ENCODE assay signal across 27 cellular contexts in genomic region chr11:117832511-117832910, GRCh38. TPM values are rescaled to one million over a fixed set of nuclear protein-coding genes. Genes with fewer than 3 reads are reported as not detected.
DNase-seq lines count a peak whose midpoint lies in the region; ATAC-seq and TF ChIP-seq lines count a peak whose summit lies in the region.
"Had no signal": no experiment of that assay in that cellular context is flagged by ENCODE, and none has a peak within 500 bp of the region (broad histone marks: within the 10 kb centered on the region; RNA-seq: fewer than 3 reads in every experiment).

No MANE protein-coding gene starts in this region.

- ATAC-seq in activated CD8-positive, alpha-beta T cell treated with anti-CD3 and anti-CD28 coated beads, Interleukin-2, amount 10 ng/mL, durations not matched to agents 7 days and 5 days, result no peak
- ATAC-seq in naive thymus-derived CD8-positive, alpha-beta T cell, result no peak
- ATAC-seq in T-cell (replicated peaks in 1 of 4), result no peak
- no peak for ATAC-seq in stimulated activated memory B cell treated with anti-CD40 and anti-IgM and Interleukin-4, amounts not matched to agents 10 μg/mL and 1 μg/mL and 100 μg/mL, for 72 hours
- ATAC-seq: foreskin keratinocyte, WTC11 had no signal

- CTCF ChIA-PET in activated CD8-positive, alpha-beta T cell treated with anti-CD3 and anti-CD28 coated beads, Interleukin-2, amount 10 ng/mL, durations not matched to agents 7 days and 5 days (lab: Charles Lee), result interaction anchor here (0.6 to 10.1 kb wide), 8 partner anchors 9 to 221 kb away, joined by 3 to 104 read pairs (median 20); partner anchors contain the start of gene FXYD2
- CTCF ChIA-PET in T-cell (lab: Charles Lee), result no interaction called here

- no peak overlapping the region for H3K27ac ChIP-seq in tibial artery
- H3K27ac ChIP-seq: foreskin keratinocyte, HL-60, lower lobe of right lung, SK-N-MC, upper lobe of right lung had no signal

- peak; percentile 11 to 15 for DNase-seq in activated T-cell treated with anti-CD3 and anti-CD28 coated beads, Interleukin-2, amount 50 U/mL, for 48 hours
- no peak for DNase-seq in activated T-cell treated with anti-CD3 and anti-CD28 coated beads, Interleukin-2, amount 50 U/mL, for 1 hour
- peak; percentile 7 for DNase-seq in activated CD8-positive, alpha-beta T cell treated with anti-CD3 and anti-CD28 coated beads, Interleukin-2, amount 10 ng/mL, durations not matched to agents 7 days and 5 days
- DNase-seq in naive thymus-derived CD8-positive, alpha-beta T cell, result no peak
- peak; percentile 9 to 52 for DNase-seq in tibial artery
- DNase-seq in T-cell, result no peak
- no peak for DNase-seq in activated CD4-positive, alpha-beta T cell treated with anti-CD3 and anti-CD28 coated beads, Interleukin-2, amount 10 ng/mL, durations not matched to agents 24 days and 14 days
- DNase-seq: activated gamma-delta T cell treated with Interleukin-2 at 50 U/mL for 16 hours; amygdala; C1 segment of cervical spinal cord; caudate nucleus; erythroblast; foreskin keratinocyte; hippocampal formation; NCI-H1417 treated with DMSO at 0.1 percent for 48 hours; NCI-H524 treated with DMSO at 0.1 percent for 48 hours; stimulated activated naive CD4-positive, alpha-beta T cell treated with Interleukin-2 at 50 U/mL for 16 hours; upper lobe of right lung had no signal

- H3K27me3 ChIP-seq in tibial artery, result peaks cover 0 to 58% of the 10 kb centered on the region in 2 donors
- H3K27me3 ChIP-seq: ovary, upper lobe of right lung had no signal

- no peak for TF ChIP-seq CTCF in tibial artery (IDR thresholded peaks at IDR 0.05)

- no peaks in the 10 kb centered on the region for H3K36me3 Mint-ChIP-seq in activated CD8-positive, alpha-beta T cell treated with anti-CD3 and anti-CD28 coated beads, Interleukin-2, amount 10 ng/mL, durations not matched to agents 7 days and 5 days (ENCODE audit: low read depth)
- no peaks in the 10 kb centered on the region for H3K36me3 Mint-ChIP-seq in naive thymus-derived CD8-positive, alpha-beta T cell
- no peaks in the 10 kb centered on the region for H3K36me3 Mint-ChIP-seq in T-cell
- no peaks in the 10 kb centered on the region for H3K36me3 Mint-ChIP-seq in activated CD4-positive, alpha-beta T cell treated with anti-CD3 and anti-CD28 coated beads, Interleukin-2, amount 10 ng/mL, durations not matched to agents 24 days and 14 days (ENCODE audit: low read depth)
- H3K36me3 Mint-ChIP-seq in stimulated activated memory B cell treated with anti-CD40 and anti-IgM and Interleukin-4, amounts not matched to agents 10 μg/mL and 1 μg/mL and 100 μg/mL, for 72 hours, result no peaks in the 10 kb centered on the region
- H3K36me3 Mint-ChIP-seq: WTC11 had no signal

- no peaks in the 10 kb centered on the region for H3K9me3 Mint-ChIP-seq in activated CD8-positive, alpha-beta T cell treated with anti-CD3 and anti-CD28 coated beads, Interleukin-2, amount 10 ng/mL, durations not matched to agents 7 days and 5 days (ENCODE audit: insufficient read depth)
- no peaks in the 10 kb centered on the region for H3K9me3 Mint-ChIP-seq in naive thymus-derived CD8-positive, alpha-beta T cell
- H3K9me3 Mint-ChIP-seq in T-cell, result no peaks in the 10 kb centered on the region
- no peaks in the 10 kb centered on the region for H3K9me3 Mint-ChIP-seq in activated CD4-positive, alpha-beta T cell treated with anti-CD3 and anti-CD28 coated beads, Interleukin-2, amount 10 ng/mL, durations not matched to agents 24 days and 14 days
- H3K9me3 Mint-ChIP-seq in stimulated activated memory B cell treated with anti-CD40 and anti-IgM and Interleukin-4, amounts not matched to agents 10 μg/mL and 1 μg/mL and 100 μg/mL, for 72 hours, result no peaks in the 10 kb centered on the region
- H3K9me3 Mint-ChIP-seq: WTC11 had no signal

- no peaks in the 10 kb centered on the region for H3K27me3 Mint-ChIP-seq in activated CD8-positive, alpha-beta T cell treated with anti-CD3 and anti-CD28 coated beads, Interleukin-2, amount 10 ng/mL, durations not matched to agents 7 days and 5 days (ENCODE audit: low read depth)
- H3K27me3 Mint-ChIP-seq in naive thymus-derived CD8-positive, alpha-beta T cell, result no peaks in the 10 kb centered on the region
- H3K27me3 Mint-ChIP-seq in T-cell, result peaks cover 0 to 4% of the 10 kb centered on the region in 2 donors
- H3K27me3 Mint-ChIP-seq in activated CD4-positive, alpha-beta T cell treated with anti-CD3 and anti-CD28 coated beads, Interleukin-2, amount 10 ng/mL, durations not matched to agents 24 days and 14 days, result peaks cover 12% of the 10 kb centered on the region
- peaks cover 43% of the 10 kb centered on the region for H3K27me3 Mint-ChIP-seq in stimulated activated memory B cell treated with anti-CD40 and anti-IgM and Interleukin-4, amounts not matched to agents 10 μg/mL and 1 μg/mL and 100 μg/mL, for 72 hours

- H3K4me1 ChIP-seq in tibial artery, result peaks cover 0 to 2% (median 0%) of the 10 kb centered on the region in 4 donors

- no peaks in the 10 kb centered on the region for H3K9me3 ChIP-seq in tibial artery
- H3K9me3 ChIP-seq: lower lobe of right lung, ovary, upper lobe of right lung had no signal

- no peaks in the 10 kb centered on the region for H3K36me3 ChIP-seq in tibial artery
- H3K36me3 ChIP-seq: lower lobe of right lung, ovary, upper lobe of right lung had no signal

- POLR2A ChIA-PET in activated CD8-positive, alpha-beta T cell treated with anti-CD3 and anti-CD28 coated beads, Interleukin-2, amount 10 ng/mL, durations not matched to agents 7 days and 5 days (lab: Charles Lee), result interaction anchor here (0.7 kb wide), 1 partner anchor 9 kb away, joined by 3 read pairs; no protein-coding TSS in a partner anchor
- POLR2A ChIA-PET in naive thymus-derived CD8-positive, alpha-beta T cell (lab: Charles Lee), result interaction anchor here (2.5 kb wide), 1 partner anchor 8 kb away, joined by 13 read pairs; the partner anchor contains the start of gene FXYD2
- POLR2A ChIA-PET in T-cell (lab: Charles Lee), result interaction anchor here in 1 of 2 donors (0.5 kb wide), 1 partner anchor 222 kb away, joined by 5 read pairs; no protein-coding TSS in a partner anchor

- no peak overlapping the region for H3K4me3 ChIP-seq in tibial artery
- H3K4me3 ChIP-seq: dorsolateral prefrontal cortex, lower lobe of right lung, ovary, SK-N-MC, upper lobe of right lung had no signal

- intact Hi-C loops in tibial artery (cut with DNase I; ENCODE audit: low total_unique reads), result no loop called here
- intact Hi-C loops in activated CD4-positive, alpha-beta T cell treated with anti-CD3 and anti-CD28 coated beads, Interleukin-2, amount 10 ng/mL, durations not matched to agents 24 days and 14 days (cut with micrococcal nuclease), result no loop called here

- peaks cover 58% of the 10 kb centered on the region for H3K4me1 Mint-ChIP-seq in activated CD8-positive, alpha-beta T cell treated with anti-CD3 and anti-CD28 coated beads, Interleukin-2, amount 10 ng/mL, durations not matched to agents 7 days and 5 days (ENCODE audit: low read depth)
- H3K4me1 Mint-ChIP-seq in naive thymus-derived CD8-positive, alpha-beta T cell, result peaks cover 25 to 55% (median 44%) of the 10 kb centered on the region in 4 donors
- peaks cover 26 to 41% (median 39%) of the 10 kb centered on the region in 3 donors for H3K4me1 Mint-ChIP-seq in T-cell
- H3K4me1 Mint-ChIP-seq in activated CD4-positive, alpha-beta T cell treated with anti-CD3 and anti-CD28 coated beads, Interleukin-2, amount 10 ng/mL, durations not matched to agents 24 days and 14 days, result peaks cover 33% of the 10 kb centered on the region
- peaks cover 58% of the 10 kb centered on the region for H3K4me1 Mint-ChIP-seq in stimulated activated memory B cell treated with anti-CD40 and anti-IgM and Interleukin-4, amounts not matched to agents 10 μg/mL and 1 μg/mL and 100 μg/mL, for 72 hours

- no peak overlapping the region for H3K27ac Mint-ChIP-seq in activated CD8-positive, alpha-beta T cell treated with anti-CD3 and anti-CD28 coated beads, Interleukin-2, amount 10 ng/mL, durations not matched to agents 7 days and 5 days
- peak overlapping the region in 7 of 10 donors; percentile 27 to 82 (median 57) for H3K27ac Mint-ChIP-seq in naive thymus-derived CD8-positive, alpha-beta T cell
- H3K27ac Mint-ChIP-seq in T-cell, result no peak overlapping the region
- no peak overlapping the region for H3K27ac Mint-ChIP-seq in activated CD4-positive, alpha-beta T cell treated with anti-CD3 and anti-CD28 coated beads, Interleukin-2, amount 10 ng/mL, durations not matched to agents 24 days and 14 days
- no peak overlapping the region for H3K27ac Mint-ChIP-seq in stimulated activated memory B cell treated with anti-CD40 and anti-IgM and Interleukin-4, amounts not matched to agents 10 μg/mL and 1 μg/mL and 100 μg/mL, for 72 hours
- H3K27ac Mint-ChIP-seq: WTC11 had no signal

- no peak overlapping the region for H3K4me3 Mint-ChIP-seq in activated CD8-positive, alpha-beta T cell treated with anti-CD3 and anti-CD28 coated beads, Interleukin-2, amount 10 ng/mL, durations not matched to agents 7 days and 5 days
- H3K4me3 Mint-ChIP-seq in naive thymus-derived CD8-positive, alpha-beta T cell, result no peak overlapping the region
- H3K4me3 Mint-ChIP-seq in T-cell, result no peak overlapping the region
- H3K4me3 Mint-ChIP-seq in activated CD4-positive, alpha-beta T cell treated with anti-CD3 and anti-CD28 coated beads, Interleukin-2, amount 10 ng/mL, durations not matched to agents 24 days and 14 days, result no peak overlapping the region
- H3K4me3 Mint-ChIP-seq in stimulated activated memory B cell treated with anti-CD40 and anti-IgM and Interleukin-4, amounts not matched to agents 10 μg/mL and 1 μg/mL and 100 μg/mL, for 72 hours, result no peak overlapping the region
- H3K4me3 Mint-ChIP-seq: WTC11 had no signal

RNA-seq across cellular contexts. Expression of gene FXYD2, which starts 8.0 kb away (rescaled TPM):
- 10 to 100 TPM; 22.5 to 24.3 TPM for total RNA-seq in activated CD8-positive, alpha-beta T cell treated with anti-CD3 and anti-CD28 coated beads, Interleukin-2, amount 10 ng/mL, durations not matched to agents 7 days and 5 days
- 10 to 100 TPM; 12.9 to 14.4 TPM for total RNA-seq in naive thymus-derived CD8-positive, alpha-beta T cell
- polyA plus RNA-seq in naive thymus-derived CD8-positive, alpha-beta T cell, result 10 to 100 TPM; 11.9 to 61.6 (median 16.9) TPM
- 10 to 100 TPM in 4 of 5 donors, 1 to 10 TPM in 1; 4.3 to 26.0 (median 14.7) TPM for total RNA-seq in T-cell
- 1.1 and 1.9 TPM in 2 replicates for total RNA-seq in activated CD4-positive, alpha-beta T cell treated with anti-CD3 and anti-CD28 coated beads, Interleukin-2, amount 10 ng/mL, durations not matched to agents 24 days and 14 days
- total RNA-seq: A673, foreskin keratinocyte, G401 had no signal

RNA-seq across cellular contexts. Expression of gene DSCAML1, which starts 35.5 kb away (rescaled TPM):
- under 1 TPM; 0.16 to 0.37 TPM for total RNA-seq in activated CD8-positive, alpha-beta T cell treated with anti-CD3 and anti-CD28 coated beads, Interleukin-2, amount 10 ng/mL, durations not matched to agents 7 days and 5 days
- total RNA-seq in naive thymus-derived CD8-positive, alpha-beta T cell, result 1 to 10 TPM; 1.3 to 2.1 TPM
- polyA plus RNA-seq in naive thymus-derived CD8-positive, alpha-beta T cell, result under 1 TPM; 0.12 to 0.15 (median 0.13) TPM
- total RNA-seq in T-cell, result 1 to 10 TPM in 2 of 5 donors, under 1 TPM in 3; 0.15 to 2.4 (median 0.96) TPM
- 0.02 TPM in 1 of 2 replicates, not detected in the other for total RNA-seq in activated CD4-positive, alpha-beta T cell treated with anti-CD3 and anti-CD28 coated beads, Interleukin-2, amount 10 ng/mL, durations not matched to agents 24 days and 14 days
- total RNA-seq: A673, foreskin keratinocyte, G401 had no signal
- polyA plus RNA-seq: foreskin keratinocyte had no signal

RNA-seq across cellular contexts. Expression of gene FXYD6, which starts 43.9 kb away (rescaled TPM):
- under 1 TPM in 1 of 2 experiments, not detected in 1; 0.24 TPM for total RNA-seq in activated CD8-positive, alpha-beta T cell treated with anti-CD3 and anti-CD28 coated beads, Interleukin-2, amount 10 ng/mL, durations not matched to agents 7 days and 5 days
- not detected for total RNA-seq in naive thymus-derived CD8-positive, alpha-beta T cell
- polyA plus RNA-seq in naive thymus-derived CD8-positive, alpha-beta T cell, result not detected
- total RNA-seq in T-cell, result under 1 TPM in 3 of 5 donors, not detected in 2; 0.38 to 0.73 (median 0.53) TPM
- not detected in 2 replicates for total RNA-seq in activated CD4-positive, alpha-beta T cell treated with anti-CD3 and anti-CD28 coated beads, Interleukin-2, amount 10 ng/mL, durations not matched to agents 24 days and 14 days
- total RNA-seq: foreskin keratinocyte, G401 had no signal

Comparison
In these comparisons a context has a peak if more than half of its experiments do, and no peak if none do; other contexts are left out.
1. DNase-seq: peak in activated T-cell treated with anti-CD3 and anti-CD28 coated beads, Interleukin-2, amount 50 U/mL, for 48 hours (2 of 2), activated CD8-positive, alpha-beta T cell treated with anti-CD3 and anti-CD28 coated beads, Interleukin-2, amount 10 ng/mL, durations not matched to agents 7 days and 5 days (single experiment) and tibial artery (2 of 2); none in activated T-cell treated with anti-CD3 and anti-CD28 coated beads, Interleukin-2, amount 50 U/mL, for 1 hour (single experiment), naive thymus-derived CD8-positive, alpha-beta T cell (0 of 10), T-cell (0 of 34) and activated CD4-positive, alpha-beta T cell treated with anti-CD3 and anti-CD28 coated beads, Interleukin-2, amount 10 ng/mL, durations not matched to agents 24 days and 14 days (single experiment).
2. H3K27ac Mint-ChIP-seq: peak in naive thymus-derived CD8-positive, alpha-beta T cell (7 of 10); none in activated CD8-positive, alpha-beta T cell treated with anti-CD3 and anti-CD28 coated beads, Interleukin-2, amount 10 ng/mL, durations not matched to agents 7 days and 5 days (single experiment), T-cell (0 of 2), activated CD4-positive, alpha-beta T cell treated with anti-CD3 and anti-CD28 coated beads, Interleukin-2, amount 10 ng/mL, durations not matched to agents 24 days and 14 days (single experiment) and stimulated activated memory B cell treated with anti-CD40 and anti-IgM and Interleukin-4, amounts not matched to agents 10 μg/mL and 1 μg/mL and 100 μg/mL, for 72 hours (single experiment).